ENCODE assay signal across 1 cellular context in genomic region chr7:124033093-124033806, GRCh38.
TF ChIP-seq lines count a peak whose summit lies in the region.

No MANE protein-coding gene starts in this region.

TF ChIP-seq in IMR-90, 13 proteins besides CTCF, POLR2A, EP300 and RAD21 (continued from another document):
- TF ChIP-seq USF2 (IDR thresholded peaks at IDR 0.05; ENCODE audit: low read depth, low read length): no peak
- no peak for TF ChIP-seq SMC3 (IDR thresholded peaks at IDR 0.05; ENCODE audit: low read depth, low read length)
- no peak for TF ChIP-seq MXI1 (IDR thresholded peaks at IDR 0.05; ENCODE audit: borderline replicate concordance, low read depth, low read length)
TF ChIP-seq in IMR-90: peak in this region for 0.
